Comparison of ENCODE assay signal across 23 cellular contexts in the genomic region with DNA sequence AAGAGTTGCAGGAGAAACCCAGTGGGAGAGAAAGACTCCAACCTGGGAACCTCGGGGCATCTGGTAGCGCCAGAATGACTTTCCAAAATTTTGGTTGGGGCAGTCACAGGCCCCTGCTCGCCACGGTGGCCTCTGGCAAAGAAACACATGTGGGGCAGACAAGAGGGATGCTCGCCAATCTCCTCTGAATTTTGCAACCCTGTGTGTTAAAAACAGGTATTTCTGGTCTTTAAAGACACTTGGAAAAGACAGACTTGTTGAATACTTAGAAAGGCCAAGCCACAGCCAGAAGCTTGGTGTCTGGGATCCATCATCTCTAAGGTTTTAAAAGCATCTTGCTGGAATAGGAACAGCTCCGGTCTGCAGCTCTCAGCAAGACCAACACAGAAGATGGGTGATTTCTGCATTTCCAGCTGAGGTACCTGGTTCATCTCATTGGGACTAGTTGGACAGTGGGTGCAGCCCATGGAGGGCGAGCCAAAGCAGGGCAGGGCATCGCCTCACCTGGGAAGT. TPM values are rescaled to one million over a fixed set of nuclear protein-coding genes. Genes with fewer than 3 reads are reported as not detected.
DNase-seq lines count a peak whose midpoint lies in the region; TF ChIP-seq lines count a peak whose summit lies in the region.
"Had no signal": no experiment of that assay in that cellular context is flagged by ENCODE, and none has a peak within 500 bp of the region (broad histone marks: within the 10 kb centered on the region; RNA-seq: fewer than 3 reads in every experiment).

No MANE protein-coding gene starts in this region.

- intact Hi-C loops in transverse colon (cut with DNase I; ENCODE audit: low total_unique reads) = no loop called here
- intact Hi-C loops in CD4-positive, alpha-beta memory T cell (cut with micrococcal nuclease) = no loop called here

- TF ChIP-seq POLR2A in transverse colon (IDR thresholded peaks at IDR 0.05) = no peak

- no peak overlapping the region for H3K4me3 Mint-ChIP-seq in activated naive CD8-positive, alpha-beta T cell
- H3K4me3 Mint-ChIP-seq in activated naive CD8-positive, alpha-beta T cell treated with anti-CD3 and anti-CD28 coated beads for 36 hours = no peak overlapping the region
- H3K4me3 Mint-ChIP-seq in endodermal cell = no peak overlapping the region
- no peak overlapping the region for H3K4me3 Mint-ChIP-seq in CD4-positive, alpha-beta memory T cell
- H3K4me3 Mint-ChIP-seq: activated T-helper 17 cell treated with anti-CD3 and anti-CD28 coated beads, Interleukin-2, amount 50 U/mL, for 72 hours; CD4-positive, alpha-beta T cell; dendritic cell treated with granulocyte-macrophage colony-stimulating factor and Interleukin-4, amounts not matched to agents 40 ng/mL and 50 ng/mL, for 4 days had no signal

- TF ChIP-seq CTCF in endodermal cell (conservative IDR thresholded peaks at IDR 0.05) (no peak), transverse colon (IDR thresholded peaks at IDR 0.05) (no peak)

- H3K36me3 ChIP-seq in endodermal cell (ENCODE audit: control insufficient read depth, insufficient read depth, low read length) (no peaks in the 10 kb centered on the region), muscle layer of colon (ENCODE audit: insufficient read depth, low read length) (no peaks in the 10 kb centered on the region), transverse colon (no peaks in the 10 kb centered on the region)
- no peaks in the 10 kb centered on the region for H3K36me3 ChIP-seq in CD4-positive, alpha-beta memory T cell (ENCODE audit: insufficient read depth, low read length)
- H3K36me3 ChIP-seq: adrenal gland, cardiac muscle cell, gastrocnemius medialis had no signal

- H3K27me3 ChIP-seq in endodermal cell (ENCODE audit: control insufficient read depth, insufficient read depth, low read length, poor library complexity, severe bottlenecking) (no peaks in the 10 kb centered on the region), muscle layer of colon (ENCODE audit: control insufficient read depth in 1 of 2, insufficient read depth in 2 of 2, low read length in 2 of 2) (no peaks in the 10 kb centered on the region), transverse colon (no peaks in the 10 kb centered on the region)
- no peaks in the 10 kb centered on the region for H3K27me3 ChIP-seq in CD4-positive, alpha-beta memory T cell (ENCODE audit: insufficient read depth, low read length)
- H3K27me3 ChIP-seq: adrenal gland, cardiac muscle cell, gastrocnemius medialis had no signal

- H3K27me3 Mint-ChIP-seq in activated naive CD8-positive, alpha-beta T cell = no peaks in the 10 kb centered on the region
- H3K27me3 Mint-ChIP-seq in activated naive CD8-positive, alpha-beta T cell treated with anti-CD3 and anti-CD28 coated beads for 36 hours = no peaks in the 10 kb centered on the region
- H3K27me3 Mint-ChIP-seq in endodermal cell (ENCODE audit: insufficient read depth) = peaks cover 50% of the 10 kb centered on the region
- no peaks in the 10 kb centered on the region for H3K27me3 Mint-ChIP-seq in CD4-positive, alpha-beta memory T cell
- H3K27me3 Mint-ChIP-seq: activated T-helper 17 cell treated with anti-CD3 and anti-CD28 coated beads, Interleukin-2, amount 50 U/mL, for 72 hours; CD4-positive, alpha-beta T cell; dendritic cell treated with granulocyte-macrophage colony-stimulating factor and Interleukin-4, amounts not matched to agents 40 ng/mL and 50 ng/mL, for 4 days had no signal

- no peak for TF ChIP-seq EP300 in transverse colon (IDR thresholded peaks at IDR 0.05; ENCODE audit: low read depth)

- POLR2A ChIA-PET in CD4-positive, alpha-beta memory T cell (lab: Charles Lee; ENCODE audit: partially characterized antibody) = interaction anchor here (1.2 to 2.6 kb wide), 4 partner anchors 10 to 27 kb away, joined by 3 to 13 read pairs (median 8); no protein-coding TSS in a partner anchor

- H3K9me3 ChIP-seq in endodermal cell (ENCODE audit: control insufficient read depth, low read length) = no peaks in the 10 kb centered on the region
- no peaks in the 10 kb centered on the region for H3K9me3 ChIP-seq in muscle layer of colon (ENCODE audit: low read length)
- no peaks in the 10 kb centered on the region for H3K9me3 ChIP-seq in transverse colon
- H3K9me3 ChIP-seq in CD4-positive, alpha-beta memory T cell (ENCODE audit: control insufficient read depth in 1 of 2, low read length in 2 of 2) = no peaks in the 10 kb centered on the region
- H3K9me3 ChIP-seq: adrenal gland, gastrocnemius medialis had no signal

- 92 to 100% methylated on average over 8 of the region's 8 CpGs for WGBS in endodermal cell (ENCODE audit: insufficient coverage in 1 of 2, insufficient read length in 1 of 2), 2 experiments
- WGBS in transverse colon (ENCODE audit: low coverage in 1 of 2), 2 donors = 83 to 100% methylated on average over 4 to 8 of the region's 8 CpGs

- in situ Hi-C loops in transverse colon (cut with MboI; ENCODE audit: low pct_ligation_motif_present in 1 of 4, low pct_unique_long_range_greater_than_20kb in 1 of 4, low sequenced_read_pairs in 3 of 4) = no loop called here

- H3K9ac ChIP-seq in endodermal cell (ENCODE audit: extremely low read depth, low read length, poor library complexity, severe bottlenecking) (no peak overlapping the region), muscle layer of colon (ENCODE audit: low read length) (no peak overlapping the region)

- CTCF ChIA-PET in CD4-positive, alpha-beta memory T cell (lab: Charles Lee; ENCODE audit: partially characterized antibody) = interaction anchor here (1.2 to 5.5 kb wide), 4 partner anchors 9 to 36 kb away, joined by 3 to 40 read pairs (median 6); no protein-coding TSS in a partner anchor

- H3K4me1 ChIP-seq in endodermal cell (ENCODE audit: control insufficient read depth, insufficient read depth, low read length) (no peaks in the 10 kb centered on the region), muscle layer of colon (ENCODE audit: insufficient read depth, low read length) (peaks cover 9% of the 10 kb centered on the region), transverse colon (peaks cover 9 to 32% (median 19%) of the 10 kb centered on the region in 4 donors)
- peaks cover 26% of the 10 kb centered on the region for H3K4me1 ChIP-seq in CD4-positive, alpha-beta memory T cell (ENCODE audit: insufficient read depth, low read length)
- H3K4me1 ChIP-seq: adrenal gland had no signal

- H3K9me3 Mint-ChIP-seq in activated naive CD8-positive, alpha-beta T cell (ENCODE audit: low read depth) = peaks cover 16% of the 10 kb centered on the region
- H3K9me3 Mint-ChIP-seq in activated naive CD8-positive, alpha-beta T cell treated with anti-CD3 and anti-CD28 coated beads for 36 hours = peaks cover 52% of the 10 kb centered on the region
- H3K9me3 Mint-ChIP-seq in endodermal cell = peaks cover 5% of the 10 kb centered on the region
- H3K9me3 Mint-ChIP-seq in CD4-positive, alpha-beta memory T cell = peaks cover 0 to 21% (median 11%) of the 10 kb centered on the region in 8 donors

- peaks cover 29% of the 10 kb centered on the region for H3K36me3 Mint-ChIP-seq in activated naive CD8-positive, alpha-beta T cell
- peaks cover 67% of the 10 kb centered on the region for H3K36me3 Mint-ChIP-seq in activated naive CD8-positive, alpha-beta T cell treated with anti-CD3 and anti-CD28 coated beads for 36 hours
- H3K36me3 Mint-ChIP-seq in endodermal cell (ENCODE audit: low read depth) = no peaks in the 10 kb centered on the region
- H3K36me3 Mint-ChIP-seq in CD4-positive, alpha-beta memory T cell = peaks cover 1 to 13% of the 10 kb centered on the region in 2 donors

- no peak overlapping the region for H3K27ac ChIP-seq in endodermal cell (ENCODE audit: low read depth, low read length)
- peak overlapping the region; percentile 50 for H3K27ac ChIP-seq in muscle layer of colon (ENCODE audit: low read depth, low read length)
- peak overlapping the region; percentile 74 to 86 (median 78) for H3K27ac ChIP-seq in transverse colon
- no peak overlapping the region for H3K27ac ChIP-seq in CD4-positive, alpha-beta memory T cell (ENCODE audit: low read depth, low read length)
- H3K27ac ChIP-seq: adrenal gland, cardiac muscle cell had no signal

- H3K4me1 Mint-ChIP-seq in activated naive CD8-positive, alpha-beta T cell (ENCODE audit: low read depth) = peaks cover 61% of the 10 kb centered on the region
- peaks cover 35% of the 10 kb centered on the region for H3K4me1 Mint-ChIP-seq in activated naive CD8-positive, alpha-beta T cell treated with anti-CD3 and anti-CD28 coated beads for 36 hours
- H3K4me1 Mint-ChIP-seq in endodermal cell = no peaks in the 10 kb centered on the region
- H3K4me1 Mint-ChIP-seq in CD4-positive, alpha-beta memory T cell = peaks cover 19 to 58% (median 35%) of the 10 kb centered on the region in 4 donors

- H3K4me3 ChIP-seq in endodermal cell (ENCODE audit: low read length) = no peak overlapping the region
- H3K4me3 ChIP-seq in muscle layer of colon (ENCODE audit: low read depth in 1 of 2, low read length in 2 of 2) = no peak overlapping the region
- H3K4me3 ChIP-seq in transverse colon = no peak overlapping the region
- no peak overlapping the region for H3K4me3 ChIP-seq in CD4-positive, alpha-beta memory T cell (ENCODE audit: low read length in 2 of 2)
- H3K4me3 ChIP-seq: adrenal gland, cardiac muscle cell, gastrocnemius medialis had no signal

- peak overlapping the region; percentile 22 for H3K27ac Mint-ChIP-seq in activated naive CD8-positive, alpha-beta T cell
- H3K27ac Mint-ChIP-seq in activated naive CD8-positive, alpha-beta T cell treated with anti-CD3 and anti-CD28 coated beads for 36 hours = no peak overlapping the region
- no peak overlapping the region for H3K27ac Mint-ChIP-seq in endodermal cell
- H3K27ac Mint-ChIP-seq in CD4-positive, alpha-beta memory T cell = peak overlapping the region in 1 of 7 donors; percentile 42
- H3K27ac Mint-ChIP-seq: CD4-positive, alpha-beta T cell; dendritic cell treated with granulocyte-macrophage colony-stimulating factor and Interleukin-4, amounts not matched to agents 40 ng/mL and 50 ng/mL, for 4 days had no signal

- no peak for DNase-seq in activated naive CD8-positive, alpha-beta T cell treated with anti-CD3 and anti-CD28 coated beads for 36 hours
- DNase-seq in endodermal cell = peak; percentile 20
- no peak for DNase-seq in transverse colon
- DNase-seq in Ammon's horn (ENCODE audit: low spot score) = no peak
- DNase-seq in NCI-H1694 treated with DMSO at 0.1 percent for 48 hours (lab: John Stamatoyannopoulos, UW) = no peak
- DNase-seq in CD4-positive, alpha-beta memory T cell = no peak
- DNase-seq: ACHN; adrenal gland; CD4-positive, alpha-beta T cell; DMS53; gastrocnemius medialis; GF-D8; midbrain; NCI-H1105; SHP77; stimulated activated CD8-positive, alpha-beta memory T cell treated with anti-CD3 and anti-CD28 coated beads, Interleukin-4, amount 100 ng/mL, for 48 hours; substantia nigra; SW 1271 had no signal

RNA-seq across cellular contexts. Expression of gene HLA-E, which starts 31.2 kb away (rescaled TPM):
- total RNA-seq in activated naive CD8-positive, alpha-beta T cell treated with anti-CD3 and anti-CD28 coated beads for 36 hours = 100 to 1,000 TPM; 481 to 482 TPM
- total RNA-seq in endodermal cell = 10 to 100 TPM; 31.7 to 38.4 TPM
- 22.1 TPM for polyA plus RNA-seq in endodermal cell (2013, experiment 1 of 2)
- polyA plus RNA-seq in endodermal cell (2013, experiment 2 of 2) = 24.1 TPM
- 100 to 1,000 TPM; 248 to 610 (median 493) TPM for total RNA-seq in transverse colon
- total RNA-seq in CD4-positive, alpha-beta memory T cell = 1,000 to 10,000 TPM; 1,097 to 1,122 TPM
- 1,000 to 10,000 TPM; 2,441 to 3,541 TPM for polyA plus RNA-seq in CD4-positive, alpha-beta memory T cell

RNA-seq across cellular contexts. Expression of gene GNL1, which starts 35.8 kb away (rescaled TPM):
- 100 to 1,000 TPM; 123 to 126 TPM for total RNA-seq in activated naive CD8-positive, alpha-beta T cell treated with anti-CD3 and anti-CD28 coated beads for 36 hours
- total RNA-seq in endodermal cell (10 to 100 TPM; 82.1 to 93.5 TPM), transverse colon (10 to 100 TPM; 13.5 to 34.1 (median 20.7) TPM)
- polyA plus RNA-seq in endodermal cell (2013, experiment 1 of 2) = 44.7 TPM
- 37.3 TPM for polyA plus RNA-seq in endodermal cell (2013, experiment 2 of 2)
- total RNA-seq in CD4-positive, alpha-beta memory T cell = 10 to 100 TPM; 83.4 to 83.9 TPM
- 10 to 100 TPM; 37.4 to 51.5 TPM for polyA plus RNA-seq in CD4-positive, alpha-beta memory T cell

RNA-seq across cellular contexts. Expression of gene PRR3, which starts 36.6 kb away (rescaled TPM):
- total RNA-seq in activated naive CD8-positive, alpha-beta T cell treated with anti-CD3 and anti-CD28 coated beads for 36 hours = 10 to 100 TPM; 32.7 to 34.4 TPM
- total RNA-seq in endodermal cell (10 to 100 TPM; 10.9 to 12.0 TPM), transverse colon (10 to 100 TPM in 1 of 4 donors, 1 to 10 TPM in 3; 2.2 to 10.1 (median 5.0) TPM)
- polyA plus RNA-seq in endodermal cell (2013, experiment 1 of 2) = 42.4 TPM
- polyA plus RNA-seq in endodermal cell (2013, experiment 2 of 2) = 36.6 TPM
- total RNA-seq in CD4-positive, alpha-beta memory T cell = 10 to 100 TPM; 26.4 to 29.1 TPM
- polyA plus RNA-seq in CD4-positive, alpha-beta memory T cell = 1 to 10 TPM; 4.3 to 8.5 TPM

RNA-seq across cellular contexts. Expression of gene ABCF1, which starts 50.7 kb away (rescaled TPM):
- total RNA-seq in activated naive CD8-positive, alpha-beta T cell treated with anti-CD3 and anti-CD28 coated beads for 36 hours = 100 to 1,000 TPM; 122 TPM
- 10 to 100 TPM; 84.9 to 89.3 TPM for total RNA-seq in endodermal cell
- polyA plus RNA-seq in endodermal cell (2013, experiment 1 of 2) = 65.6 TPM
- 62.9 TPM for polyA plus RNA-seq in endodermal cell (2013, experiment 2 of 2)
- 10 to 100 TPM; 33.0 to 52.0 (median 40.1) TPM for total RNA-seq in transverse colon
- total RNA-seq in CD4-positive, alpha-beta memory T cell = 10 to 100 TPM; 60.8 to 66.8 TPM
- polyA plus RNA-seq in CD4-positive, alpha-beta memory T cell = 10 to 100 TPM in 1 of 2 donors, 1 to 10 TPM in 1; 7.5 to 46.6 TPM

Comparison
In these comparisons a context has a peak if more than half of its experiments do, and no peak if none do; other contexts are left out.
1. H3K27ac ChIP-seq: peak in muscle layer of colon (single experiment) and transverse colon (4 of 4); none in endodermal cell (single experiment) and CD4-positive, alpha-beta memory T cell (single experiment).
2. RNA of gene HLA-E, which starts 31.2 kb away (total RNA-seq): 1,097 to 1,122 TPM in CD4-positive, alpha-beta memory T cell, 248 to 610 TPM in transverse colon and 481 to 482 TPM in activated naive CD8-positive, alpha-beta T cell treated with anti-CD3 and anti-CD28 coated beads for 36 hours; 31.7 to 38.4 TPM in endodermal cell; every median in the first group is over 4 times any median in the second.